ENCODE assay signal across 1 cellular context in genomic region chr3:50611464-50612233, GRCh38.
TF ChIP-seq lines count a peak whose summit lies in the region.

CISH (minus strand) TSS chr3:50611774; CDS start chr3:50611650, 124 bp downstream.

TF ChIP-seq in HepG2, 621 proteins besides CTCF, POLR2A, EP300 and RAD21 (continued from another document):
- TF ChIP-seq RERE (CRISPR knock-in tag; IDR thresholded peaks at IDR 0.05; ENCODE audit: low read depth): 0 out of 2 replicates have a peak, but pooled peaks have one; percentile 30
- 0 out of 2 replicates have a peak, but pooled peaks have one; percentile 37 for TF ChIP-seq IRF2 (CRISPR knock-in tag; IDR thresholded peaks at IDR 0.05)
- TF ChIP-seq KLF12 (CRISPR knock-in tag; IDR thresholded peaks at IDR 0.05; ENCODE audit: borderline replicate concordance): peak; percentile 31; the same call in 1 of the 2 replicates
- TF ChIP-seq NFATC3 (CRISPR knock-in tag; IDR thresholded peaks at IDR 0.05): no peak
- TF ChIP-seq ZEB1 (IDR thresholded peaks at IDR 0.05; ENCODE audit: insufficient replicate concordance, low read depth): no peak
- TF ChIP-seq ZNF841 (CRISPR knock-in tag; IDR thresholded peaks at IDR 0.05; ENCODE audit: borderline replicate concordance): peak; percentile 76; the same call in 1 of the 2 replicates
- no peak for TF ChIP-seq CENPT (CRISPR knock-in tag; IDR thresholded peaks at IDR 0.05; ENCODE audit: low read depth)
- TF ChIP-seq ZBTB46 (CRISPR knock-in tag; IDR thresholded peaks at IDR 0.05; ENCODE audit: borderline replicate concordance): 0 out of 2 replicates have a peak, but pooled peaks have one; percentile 75
- no peak for TF ChIP-seq ZKSCAN1 (IDR thresholded peaks at IDR 0.05; ENCODE audit: low read length)
- TF ChIP-seq TFE3 (CRISPR knock-in tag; IDR thresholded peaks at IDR 0.05): peak; percentile 70; the same call in 1 of the 2 replicates
- TF ChIP-seq STAG1 (CRISPR knock-in tag; IDR thresholded peaks at IDR 0.05): peak; percentile 41
- TF ChIP-seq FOSL2 (CRISPR knock-in tag; IDR thresholded peaks at IDR 0.05): 0 out of 2 replicates have a peak, but pooled peaks have one; percentile 4
- peak; percentile 92; the same call in 1 of the 2 replicates for TF ChIP-seq NFIB (CRISPR knock-in tag; IDR thresholded peaks at IDR 0.05; ENCODE audit: borderline replicate concordance)
- TF ChIP-seq TARDBP (CRISPR knock-in tag; IDR thresholded peaks at IDR 0.05): no peak
- TF ChIP-seq ZNF432 (CRISPR knock-in tag; IDR thresholded peaks at IDR 0.05; ENCODE audit: borderline replicate concordance): no peak
- TF ChIP-seq CENPX (CRISPR knock-in tag; IDR thresholded peaks at IDR 0.05): no peak
- TF ChIP-seq MEIS2 (CRISPR knock-in tag; IDR thresholded peaks at IDR 0.05): no peak; the same call in none of the 2 replicates
- peak; percentile 72; the same call in 1 of the 2 replicates for TF ChIP-seq FOXK1 (CRISPR knock-in tag; IDR thresholded peaks at IDR 0.05; ENCODE audit: borderline replicate concordance, low read depth)
- TF ChIP-seq ZNF713 (CRISPR knock-in tag; IDR thresholded peaks at IDR 0.05): no peak
- TF ChIP-seq ZNF335 (CRISPR knock-in tag; IDR thresholded peaks at IDR 0.05): no peak
- TF ChIP-seq HNRNPUL1 (IDR thresholded peaks at IDR 0.05; ENCODE audit: low read depth, low read length): no peak
- peak; percentile 60 for TF ChIP-seq HNRNPK (IDR thresholded peaks at IDR 0.05; ENCODE audit: low read depth, low read length, poor library complexity, severe bottlenecking)
- TF ChIP-seq CCDC6 (CRISPR knock-in tag; IDR thresholded peaks at IDR 0.05): peak; percentile 75; the same call in 1 of the 2 replicates
- TF ChIP-seq HDAC1 (CRISPR knock-in tag; IDR thresholded peaks at IDR 0.05): peak; percentile 88
- TF ChIP-seq ZBTB49 (CRISPR knock-in tag; IDR thresholded peaks at IDR 0.05; ENCODE audit: borderline replicate concordance): no peak
- TF ChIP-seq SALL2 (CRISPR knock-in tag; IDR thresholded peaks at IDR 0.05): peak; percentile 83
- no peak for TF ChIP-seq NR2F6 (IDR thresholded peaks at IDR 0.05)
- TF ChIP-seq NR2F6 (CRISPR knock-in tag; IDR thresholded peaks at IDR 0.05): peak; percentile 45; the same call in 1 of the 2 replicates
- 0 out of 2 replicates have a peak, but pooled peaks have one; percentile 25 for TF ChIP-seq CC2D1A (CRISPR knock-in tag; IDR thresholded peaks at IDR 0.05)
- TF ChIP-seq PHF8 (CRISPR knock-in tag; IDR thresholded peaks at IDR 0.05): peak; percentile 47
- peak; percentile 83; the same call in 1 of the 2 replicates for TF ChIP-seq NFKB2 (CRISPR knock-in tag; IDR thresholded peaks at IDR 0.05; ENCODE audit: borderline replicate concordance)
- no peak; the same call in 1 of the 2 replicates for TF ChIP-seq ZNF460 (CRISPR knock-in tag; IDR thresholded peaks at IDR 0.05; ENCODE audit: borderline replicate concordance)
- TF ChIP-seq SYNCRIP (IDR thresholded peaks at IDR 0.05; ENCODE audit: insufficient read depth, low read depth, low read length): no peak
- TF ChIP-seq HMGA1 (CRISPR knock-in tag; conservative IDR thresholded peaks at IDR 0.05): no peak
- no peak for TF ChIP-seq MBNL3 (CRISPR knock-in tag; conservative IDR thresholded peaks at IDR 0.05)
- peak; percentile 91 for TF ChIP-seq SALL1 (CRISPR knock-in tag; IDR thresholded peaks at IDR 0.05)
- peak; percentile 85 for TF ChIP-seq ZBTB7A (CRISPR knock-in tag; IDR thresholded peaks at IDR 0.05)
- TF ChIP-seq MATR3 (CRISPR knock-in tag; IDR thresholded peaks at IDR 0.05): no peak
- TF ChIP-seq RFX5 (IDR thresholded peaks at IDR 0.05; ENCODE audit: low read depth, low read length): no peak; the same call in 1 of the 2 replicates
- no peak for TF ChIP-seq ONECUT2 (CRISPR knock-in tag; IDR thresholded peaks at IDR 0.05)
- no peak for TF ChIP-seq ARNT (IDR thresholded peaks at IDR 0.05)
- TF ChIP-seq NCOA5 (CRISPR knock-in tag; IDR thresholded peaks at IDR 0.05): no peak
- peak; percentile 94 for TF ChIP-seq ZNF138 (CRISPR knock-in tag; IDR thresholded peaks at IDR 0.05; ENCODE audit: low read depth)
- peak; percentile 61; the same call in 1 of the 2 replicates for TF ChIP-seq ZZZ3 (CRISPR knock-in tag; IDR thresholded peaks at IDR 0.05; ENCODE audit: borderline replicate concordance)
- TF ChIP-seq NFIC (IDR thresholded peaks at IDR 0.05; ENCODE audit: low read length): no peak
- TF ChIP-seq NKX3-1 (CRISPR knock-in tag; IDR thresholded peaks at IDR 0.05): peak; percentile 79
- TF ChIP-seq ZNF44 (CRISPR knock-in tag; IDR thresholded peaks at IDR 0.05): no peak
- TF ChIP-seq NFYC (CRISPR knock-in tag; IDR thresholded peaks at IDR 0.05): peak; percentile 79
- TF ChIP-seq ZFP1 (CRISPR knock-in tag; IDR thresholded peaks at IDR 0.05): no peak
- peak; percentile 33; the same call in 1 of the 2 replicates for TF ChIP-seq ZSCAN9 (CRISPR knock-in tag; IDR thresholded peaks at IDR 0.05; ENCODE audit: borderline replicate concordance)
- TF ChIP-seq NAIF1 (CRISPR knock-in tag; IDR thresholded peaks at IDR 0.05; ENCODE audit: borderline replicate concordance): no peak
- peak; percentile 42; the same call in 1 of the 2 replicates for TF ChIP-seq ZNF670 (CRISPR knock-in tag; IDR thresholded peaks at IDR 0.05; ENCODE audit: borderline replicate concordance)
- no peak for TF ChIP-seq ZBTB26 (CRISPR knock-in tag; IDR thresholded peaks at IDR 0.05; ENCODE audit: borderline replicate concordance)
- TF ChIP-seq HMG20A (CRISPR knock-in tag; IDR thresholded peaks at IDR 0.05; ENCODE audit: borderline replicate concordance): peak; percentile 60; the same call in 1 of the 2 replicates
